Comparison of ENCODE assay signal across 9 cellular contexts in the genomic region with DNA sequence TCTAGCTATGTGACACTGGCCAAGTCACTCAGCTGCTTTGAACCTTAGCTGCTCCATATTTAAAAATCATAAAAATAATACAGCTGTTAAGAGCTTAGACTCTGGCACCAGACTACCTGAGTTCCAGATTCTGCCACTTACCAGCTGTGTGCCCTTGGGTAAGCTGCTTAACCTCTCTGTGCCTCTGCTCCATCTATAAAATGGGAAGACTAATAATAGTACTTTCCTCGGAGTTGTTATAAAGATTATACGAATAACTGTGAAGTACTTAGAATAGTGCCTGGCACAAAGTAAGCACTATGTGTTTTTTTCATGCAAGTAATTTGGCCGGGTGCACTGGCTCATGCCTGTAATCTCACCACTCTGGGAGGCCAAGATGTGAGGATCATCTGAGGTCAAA. TPM values are rescaled to one million over a fixed set of nuclear protein-coding genes. Genes with fewer than 3 reads are reported as not detected.
DNase-seq lines count a peak whose midpoint lies in the region; ATAC-seq and TF ChIP-seq lines count a peak whose summit lies in the region.
"Had no signal": no experiment of that assay in that cellular context is flagged by ENCODE, and none has a peak within 500 bp of the region (broad histone marks: within the 10 kb centered on the region; RNA-seq: fewer than 3 reads in every experiment).

No MANE protein-coding gene starts in this region.

- no peak for DNase-seq in GM12865 (ENCODE audit: low read depth)
- no peak for DNase-seq in effector memory CD8-positive, alpha-beta T cell
- no peak for DNase-seq in psoas muscle
- DNase-seq in dermis blood vessel endothelial cell, result no peak
- DNase-seq: thyroid gland had no signal

- H3K27me3 ChIP-seq in OCI-LY3 (ENCODE audit: low read depth, low read length), result no peaks in the 10 kb centered on the region
- H3K27me3 ChIP-seq in psoas muscle (ENCODE audit: insufficient read depth in 3 of 3, low read length in 2 of 3), result no peaks in the 10 kb centered on the region
- H3K27me3 ChIP-seq: thyroid gland had no signal

- H3K27me3 Mint-ChIP-seq in effector memory CD8-positive, alpha-beta T cell, result no peaks in the 10 kb centered on the region

- H3K27ac Mint-ChIP-seq in effector memory CD8-positive, alpha-beta T cell, result no peak overlapping the region

- H3K9me3 ChIP-seq in OCI-LY3 (ENCODE audit: insufficient read depth, low read length) (no peaks in the 10 kb centered on the region), psoas muscle (no peaks in the 10 kb centered on the region)
- H3K9me3 ChIP-seq: thyroid gland had no signal

- H3K36me3 ChIP-seq in OCI-LY3 (replicated peaks; ENCODE audit: low read depth, low read length) (peaks cover 14% of the 10 kb centered on the region), psoas muscle (ENCODE audit: insufficient read depth in 1 of 2, low read depth in 1 of 2) (no peaks in the 10 kb centered on the region)
- H3K36me3 ChIP-seq: thyroid gland had no signal

- H3K4me1 Mint-ChIP-seq in effector memory CD8-positive, alpha-beta T cell (ENCODE audit: low read depth in 2 of 2), result peaks cover 12 to 20% of the 10 kb centered on the region in 2 donors

- H3K27ac ChIP-seq in OCI-LY3 (ENCODE audit: low read length) (no peak overlapping the region), psoas muscle (peak overlapping the region; percentile 87)

- peak overlapping the region; percentile 83 for H3K4me3 ChIP-seq in GM12865 (ENCODE audit: low read depth, low read length)
- peak overlapping the region; percentile 81 for H3K4me3 ChIP-seq in OCI-LY3 (ENCODE audit: low read length)
- peak overlapping the region; percentile 83 for H3K4me3 ChIP-seq in psoas muscle

- intact Hi-C loops in psoas muscle (cut with DNase I), result loop anchor here in 1 of 2 donors (5.0 kb wide), 1 partner anchor 40 kb away; no protein-coding TSS in a partner anchor

- no peak overlapping the region for H2AFZ ChIP-seq in OCI-LY3 (ENCODE audit: low read depth, low read length)

- H4K20me1 ChIP-seq in OCI-LY3 (ENCODE audit: insufficient read depth, low read length), result peaks cover 36% of the 10 kb centered on the region

- H3K4me1 ChIP-seq in OCI-LY3 (ENCODE audit: low read length) (peaks cover 25% of the 10 kb centered on the region), psoas muscle (peaks cover 36% of the 10 kb centered on the region)

- TF ChIP-seq CTCF in GM12865 (IDR thresholded peaks at IDR 0.05; ENCODE audit: insufficient read depth, low read depth, low read length, missing control alignments), result no peak
- no peak for TF ChIP-seq CTCF in OCI-LY3 (IDR thresholded peaks at IDR 0.05; ENCODE audit: low read depth, low read length)
- no peak for TF ChIP-seq CTCF in psoas muscle (IDR thresholded peaks at IDR 0.05)

- peak overlapping the region; percentile 85 for H3K4me3 Mint-ChIP-seq in effector memory CD8-positive, alpha-beta T cell

- no peak for ATAC-seq in effector memory CD8-positive, alpha-beta T cell (replicated peaks)
- no peak for ATAC-seq in psoas muscle
- no peak for ATAC-seq in GM19455 (IDR thresholded peaks at IDR 0.05; ENCODE audit: unreplicated experiment)
- ATAC-seq in HG02763 (IDR thresholded peaks at IDR 0.05; ENCODE audit: unreplicated experiment), result no peak
- no peak for ATAC-seq in HG03469 (IDR thresholded peaks at IDR 0.05; ENCODE audit: unreplicated experiment)

- no peaks in the 10 kb centered on the region for H3K9me3 Mint-ChIP-seq in effector memory CD8-positive, alpha-beta T cell

- peaks cover 63% of the 10 kb centered on the region for H3K79me2 ChIP-seq in OCI-LY3 (ENCODE audit: low read length)

- peaks cover 5% of the 10 kb centered on the region for H3K36me3 Mint-ChIP-seq in effector memory CD8-positive, alpha-beta T cell (ENCODE audit: insufficient read depth)

- 24 to 43% (median 34%) methylated on average over 3 of the region's 3 CpGs for WGBS in psoas muscle, 3 donors

- peak overlapping the region; percentile 84 for H3K4me2 ChIP-seq in OCI-LY3 (ENCODE audit: low read length)

- no peak overlapping the region for H3K9ac ChIP-seq in OCI-LY3 (ENCODE audit: low read length)

RNA-seq across cellular contexts. Expression of a gene that starts 1.4 kb away (rescaled TPM):
- total RNA-seq in psoas muscle (10 to 100 TPM; 24.6 to 46.7 (median 28.9) TPM), dermis blood vessel endothelial cell (39.2 and 40.2 TPM in 2 replicates)
- polyA plus RNA-seq in psoas muscle, result 10 to 100 TPM; 33.9 to 68.3 (median 37.4) TPM

RNA-seq across cellular contexts. Expression of a gene that starts 36.6 kb away (rescaled TPM):
- under 1 TPM; 0.28 to 0.80 (median 0.64) TPM for total RNA-seq in psoas muscle
- under 1 TPM; 0.03 to 0.14 (median 0.09) TPM for polyA plus RNA-seq in psoas muscle
- 0.05 and 0.17 TPM in 2 replicates for total RNA-seq in dermis blood vessel endothelial cell
